In the genomic region with DNA sequence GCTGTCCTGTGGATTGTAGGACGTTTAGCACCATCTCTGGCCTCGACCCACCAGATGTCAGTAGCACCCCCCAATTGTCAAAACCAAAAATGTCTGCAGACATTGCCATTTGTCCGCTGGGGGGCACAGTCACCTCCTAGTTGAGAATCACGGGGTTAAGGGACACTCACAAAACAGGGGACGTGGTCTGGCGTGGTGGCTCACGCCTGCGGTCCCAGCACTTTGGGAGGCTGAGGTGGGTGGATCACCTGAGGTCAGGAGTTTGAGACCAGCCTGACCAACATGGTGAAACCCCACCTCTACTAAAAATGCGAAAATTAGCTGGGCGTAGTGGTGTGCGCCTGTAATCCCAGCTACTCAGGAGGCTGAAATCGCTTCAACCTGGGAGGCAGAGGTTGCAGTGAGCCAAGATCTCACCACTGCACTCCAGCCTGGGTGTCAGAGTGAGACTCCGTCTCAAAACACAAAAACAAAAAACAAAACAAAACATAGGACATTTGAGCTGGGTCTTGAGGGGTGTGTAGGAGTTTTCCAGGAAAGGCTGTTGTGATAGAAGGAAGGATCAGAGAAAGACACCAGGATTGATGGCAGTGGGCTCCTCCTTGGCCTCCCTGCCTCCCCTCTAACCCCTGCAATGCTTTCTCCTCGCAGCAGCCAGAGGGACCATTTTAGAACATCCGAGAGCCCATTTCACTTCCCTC, we compare ENCODE assay signal across 1 cellular context.
TF ChIP-seq lines count a peak whose summit lies in the region.

No MANE protein-coding gene starts in this region.

TF ChIP-seq in GM23338, 12 proteins besides CTCF, POLR2A, EP300 and RAD21 (continued from another document):
- no peak for TF ChIP-seq ZNF462 (CRISPR knock-in tag; IDR thresholded peaks at IDR 0.05)
- TF ChIP-seq, protein P1, sequence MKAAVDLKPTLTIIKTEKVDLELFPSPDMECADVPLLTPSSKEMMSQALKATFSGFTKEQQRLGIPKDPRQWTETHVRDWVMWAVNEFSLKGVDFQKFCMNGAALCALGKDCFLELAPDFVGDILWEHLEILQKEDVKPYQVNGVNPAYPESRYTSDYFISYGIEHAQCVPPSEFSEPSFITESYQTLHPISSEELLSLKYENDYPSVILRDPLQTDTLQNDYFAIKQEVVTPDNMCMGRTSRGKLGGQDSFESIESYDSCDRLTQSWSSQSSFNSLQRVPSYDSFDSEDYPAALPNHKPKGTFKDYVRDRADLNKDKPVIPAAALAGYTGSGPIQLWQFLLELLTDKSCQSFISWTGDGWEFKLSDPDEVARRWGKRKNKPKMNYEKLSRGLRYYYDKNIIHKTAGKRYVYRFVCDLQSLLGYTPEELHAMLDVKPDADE (IDR thresholded peaks at IDR 0.05), result no peak
- no peak for TF ChIP-seq EZH2phosphoT487 (IDR thresholded peaks at IDR 0.05; ENCODE audit: unreplicated experiment)
- TF ChIP-seq JUNB (IDR thresholded peaks at IDR 0.05; ENCODE audit: unreplicated experiment), result no peak
